27 cellular contexts compared by ENCODE assay signal in genomic region chr4:2907226-2907625, GRCh38. TPM values are rescaled to one million over a fixed set of nuclear protein-coding genes. Genes with fewer than 3 reads are reported as not detected.
A peak's percentile ranks its signal among the peaks of the same experiment; 100 is the strongest.
DNase-seq lines count a peak whose midpoint lies in the region; ATAC-seq and TF ChIP-seq lines count a peak whose summit lies in the region.
"Had no signal": no experiment of that assay in that cellular context is flagged by ENCODE, and none has a peak within 500 bp of the region (broad histone marks: within the 10 kb centered on the region; RNA-seq: fewer than 3 reads in every experiment).

No MANE protein-coding gene starts in this region.

- H3K4me1 Mint-ChIP-seq in activated CD4-positive, alpha-beta T cell treated with anti-CD3 and anti-CD28 coated beads, Interleukin-2, amount 10 ng/mL, durations not matched to agents 24 days and 14 days = peaks cover 21% of the 10 kb centered on the region
- peaks cover 29 to 51% (median 38%) of the 10 kb centered on the region in 3 donors for H3K4me1 Mint-ChIP-seq in CD8-positive, alpha-beta memory T cell
- H3K4me1 Mint-ChIP-seq in activated T-helper 17 cell treated with anti-CD3 and anti-CD28 coated beads, Interleukin-2, amount 50 U/mL, for 72 hours = peaks cover 11% of the 10 kb centered on the region
- H3K4me1 Mint-ChIP-seq in progenitor cell of endocrine pancreas (ENCODE audit: low read depth) = peaks cover 46% of the 10 kb centered on the region
- H3K4me1 Mint-ChIP-seq: H9 had no signal

- no peak overlapping the region for H3K4me3 ChIP-seq in CD8-positive, alpha-beta memory T cell (ENCODE audit: low read length)
- H3K4me3 ChIP-seq: body of pancreas, gastroesophageal sphincter, hepatocyte, lung, SJCRH30, suprapubic skin, upper lobe of left lung had no signal

- CTCF ChIA-PET in CD8-positive, alpha-beta memory T cell (lab: Charles Lee) = no interaction called here

- peaks cover 58% of the 10 kb centered on the region for H3K36me3 Mint-ChIP-seq in activated CD4-positive, alpha-beta T cell treated with anti-CD3 and anti-CD28 coated beads, Interleukin-2, amount 10 ng/mL, durations not matched to agents 24 days and 14 days (ENCODE audit: low read depth)
- H3K36me3 Mint-ChIP-seq in CD8-positive, alpha-beta memory T cell = peaks cover 10 to 88% (median 18%) of the 10 kb centered on the region in 3 donors
- peaks cover 96% of the 10 kb centered on the region for H3K36me3 Mint-ChIP-seq in activated T-helper 17 cell treated with anti-CD3 and anti-CD28 coated beads, Interleukin-2, amount 50 U/mL, for 72 hours (ENCODE audit: low read depth)
- peaks cover 30% of the 10 kb centered on the region for H3K36me3 Mint-ChIP-seq in progenitor cell of endocrine pancreas (ENCODE audit: insufficient read depth)

- peaks cover 54% of the 10 kb centered on the region for H3K36me3 ChIP-seq in CD8-positive, alpha-beta memory T cell (ENCODE audit: insufficient read depth, low read length)

- peak overlapping the region; percentile 58 for H3K27ac Mint-ChIP-seq in activated CD4-positive, alpha-beta T cell treated with anti-CD3 and anti-CD28 coated beads, Interleukin-2, amount 10 ng/mL, durations not matched to agents 24 days and 14 days
- peak overlapping the region in 7 of 8 donors; percentile 65 to 98 (median 81) for H3K27ac Mint-ChIP-seq in CD8-positive, alpha-beta memory T cell
- peak overlapping the region; percentile 50 for H3K27ac Mint-ChIP-seq in activated T-helper 17 cell treated with anti-CD3 and anti-CD28 coated beads, Interleukin-2, amount 50 U/mL, for 72 hours
- H3K27ac Mint-ChIP-seq in progenitor cell of endocrine pancreas = peak overlapping the region; percentile 96
- H3K27ac Mint-ChIP-seq: activated CD4-positive, alpha-beta memory T cell treated with anti-CD3 and anti-CD28 coated beads for 36 hours; H9; stimulated activated memory B cell treated with anti-CD40 and anti-IgM and Interleukin-4, amounts not matched to agents 10 μg/mL and 1 μg/mL and 100 μg/mL, for 72 hours had no signal

- no peaks in the 10 kb centered on the region for H3K9me3 ChIP-seq in CD8-positive, alpha-beta memory T cell (ENCODE audit: low read length)
- H3K9me3 ChIP-seq: body of pancreas, gastroesophageal sphincter, SJCRH30, suprapubic skin, upper lobe of left lung had no signal

- H3K4me3 Mint-ChIP-seq in activated CD4-positive, alpha-beta T cell treated with anti-CD3 and anti-CD28 coated beads, Interleukin-2, amount 10 ng/mL, durations not matched to agents 24 days and 14 days = no peak overlapping the region
- H3K4me3 Mint-ChIP-seq in CD8-positive, alpha-beta memory T cell = peak overlapping the region in 6 of 7 donors; percentile 23 to 57 (median 46)
- H3K4me3 Mint-ChIP-seq in activated T-helper 17 cell treated with anti-CD3 and anti-CD28 coated beads, Interleukin-2, amount 50 U/mL, for 72 hours = no peak overlapping the region
- peak overlapping the region; percentile 55 for H3K4me3 Mint-ChIP-seq in progenitor cell of endocrine pancreas (ENCODE audit: low read depth)
- H3K4me3 Mint-ChIP-seq: activated CD4-positive, alpha-beta memory T cell treated with anti-CD3 and anti-CD28 coated beads for 36 hours; H9; natural killer cell treated with Interleukin-12 subunit alpha and Interleukin-12 subunit beta and Interleukin-15 and Interleukin-18, amount 100 ng/mL, for 72 hours; stimulated activated memory B cell treated with anti-CD40 and anti-IgM and Interleukin-4, amounts not matched to agents 10 μg/mL and 1 μg/mL and 100 μg/mL, for 72 hours had no signal

- intact Hi-C loops in activated CD4-positive, alpha-beta T cell treated with anti-CD3 and anti-CD28 coated beads, Interleukin-2, amount 10 ng/mL, durations not matched to agents 24 days and 14 days (cut with micrococcal nuclease) = no loop called here

- TF ChIP-seq CTCF in progenitor cell of endocrine pancreas (IDR thresholded peaks at IDR 0.05; ENCODE audit: unreplicated experiment) (no peak), omental fat pad (IDR thresholded peaks at IDR 0.05) (no peak)

- DNase-seq in activated CD4-positive, alpha-beta T cell treated with anti-CD3 and anti-CD28 coated beads, Interleukin-2, amount 10 ng/mL, durations not matched to agents 24 days and 14 days = no peak
- no peak for DNase-seq in activated CD4-positive, alpha-beta T cell treated with anti-CD3 and anti-CD28 coated beads, Interleukin-2, amount 50 U/mL, for 48 hours
- DNase-seq in CD8-positive, alpha-beta memory T cell = no peak
- DNase-seq in progenitor cell of endocrine pancreas (ENCODE audit: low spot score, unreplicated experiment) = no peak
- no peak for DNase-seq in omental fat pad (ENCODE audit: low spot score)
- no peak for DNase-seq in superior temporal gyrus (ENCODE audit: extremely low spot score)
- DNase-seq: activated CD4-positive, alpha-beta memory T cell treated with anti-CD3 and anti-CD28 coated beads for 36 hours; activated gamma-delta T cell; AML-193; H9; left cardiac atrium; NCI-H446; NCI-H82; occipital lobe; RPMI8226; SJCRH30; SW 1271 had no signal

- ATAC-seq in activated T-helper 17 cell treated with anti-CD3 and anti-CD28 coated beads, Interleukin-2, amount 50 U/mL, for 72 hours (replicated peaks) = peak; percentile 19
- ATAC-seq in omental fat pad (ENCODE audit: low FRiP score) (no peak), GM21423 (IDR thresholded peaks at IDR 0.05; ENCODE audit: unreplicated experiment) (no peak)
- ATAC-seq: gastroesophageal sphincter; left cardiac atrium; stimulated activated memory B cell treated with anti-CD40 and anti-IgM and Interleukin-4, amounts not matched to agents 10 μg/mL and 1 μg/mL and 100 μg/mL, for 72 hours had no signal

- H3K27me3 Mint-ChIP-seq in activated CD4-positive, alpha-beta T cell treated with anti-CD3 and anti-CD28 coated beads, Interleukin-2, amount 10 ng/mL, durations not matched to agents 24 days and 14 days = no peaks in the 10 kb centered on the region
- H3K27me3 Mint-ChIP-seq in CD8-positive, alpha-beta memory T cell = peaks cover 0 to 2% of the 10 kb centered on the region in 2 donors
- H3K27me3 Mint-ChIP-seq in activated T-helper 17 cell treated with anti-CD3 and anti-CD28 coated beads, Interleukin-2, amount 50 U/mL, for 72 hours = no peaks in the 10 kb centered on the region
- no peaks in the 10 kb centered on the region for H3K27me3 Mint-ChIP-seq in progenitor cell of endocrine pancreas
- H3K27me3 Mint-ChIP-seq: activated CD4-positive, alpha-beta memory T cell treated with anti-CD3 and anti-CD28 coated beads for 36 hours; natural killer cell treated with Interleukin-12 subunit alpha and Interleukin-12 subunit beta and Interleukin-15 and Interleukin-18, amount 100 ng/mL, for 72 hours; stimulated activated memory B cell treated with anti-CD40 and anti-IgM and Interleukin-4, amounts not matched to agents 10 μg/mL and 1 μg/mL and 100 μg/mL, for 72 hours had no signal

- POLR2A ChIA-PET in CD8-positive, alpha-beta memory T cell (lab: Charles Lee) = no interaction called here

- peaks cover 20% of the 10 kb centered on the region for H3K4me1 ChIP-seq in CD8-positive, alpha-beta memory T cell (ENCODE audit: insufficient read depth, low read length)
- H3K4me1 ChIP-seq: gastroesophageal sphincter, SJCRH30, suprapubic skin had no signal

- no peaks in the 10 kb centered on the region for H3K9me3 Mint-ChIP-seq in activated CD4-positive, alpha-beta T cell treated with anti-CD3 and anti-CD28 coated beads, Interleukin-2, amount 10 ng/mL, durations not matched to agents 24 days and 14 days
- H3K9me3 Mint-ChIP-seq in CD8-positive, alpha-beta memory T cell = no peaks in the 10 kb centered on the region
- H3K9me3 Mint-ChIP-seq in activated T-helper 17 cell treated with anti-CD3 and anti-CD28 coated beads, Interleukin-2, amount 50 U/mL, for 72 hours = no peaks in the 10 kb centered on the region
- H3K9me3 Mint-ChIP-seq in progenitor cell of endocrine pancreas (ENCODE audit: low read depth) = no peaks in the 10 kb centered on the region
- H3K9me3 Mint-ChIP-seq: activated CD4-positive, alpha-beta memory T cell treated with anti-CD3 and anti-CD28 coated beads for 36 hours; H9; natural killer cell treated with Interleukin-12 subunit alpha and Interleukin-12 subunit beta and Interleukin-15 and Interleukin-18, amount 100 ng/mL, for 72 hours; stimulated activated memory B cell treated with anti-CD40 and anti-IgM and Interleukin-4, amounts not matched to agents 10 μg/mL and 1 μg/mL and 100 μg/mL, for 72 hours had no signal

- H3K27me3 ChIP-seq in CD8-positive, alpha-beta memory T cell (ENCODE audit: insufficient read depth, low read length, poor library complexity, severe bottlenecking) = no peaks in the 10 kb centered on the region
- H3K27me3 ChIP-seq: body of pancreas, gastroesophageal sphincter, hepatocyte, SJCRH30, suprapubic skin, upper lobe of left lung had no signal

- H3K27ac ChIP-seq in CD8-positive, alpha-beta memory T cell (ENCODE audit: low read depth, low read length) = no peak overlapping the region
- H3K27ac ChIP-seq: gastroesophageal sphincter, hepatocyte, SJCRH30, suprapubic skin, upper lobe of left lung had no signal

RNA-seq across cellular contexts. Expression of gene NOP14, which starts 56.0 kb away (rescaled TPM):
- 132 and 141 TPM in 2 replicates for total RNA-seq in activated CD4-positive, alpha-beta T cell treated with anti-CD3 and anti-CD28 coated beads, Interleukin-2, amount 10 ng/mL, durations not matched to agents 24 days and 14 days
- total RNA-seq in CD8-positive, alpha-beta memory T cell = 100 to 1,000 TPM; 156 to 165 TPM
- 26.5 TPM for polyA plus RNA-seq in CD8-positive, alpha-beta memory T cell
- total RNA-seq in activated T-helper 17 cell treated with anti-CD3 and anti-CD28 coated beads, Interleukin-2, amount 50 U/mL, for 72 hours = 10 to 100 TPM; 86.5 to 96.8 TPM
- 31.5 and 33.4 TPM in 2 replicates for total RNA-seq in progenitor cell of endocrine pancreas
- total RNA-seq in omental fat pad = 10 to 100 TPM; 20.3 to 47.6 (median 24.8) TPM

RNA-seq across cellular contexts. Expression of gene GRK4, which starts 56.1 kb away (rescaled TPM):
- 4.6 and 5.3 TPM in 2 replicates for total RNA-seq in activated CD4-positive, alpha-beta T cell treated with anti-CD3 and anti-CD28 coated beads, Interleukin-2, amount 10 ng/mL, durations not matched to agents 24 days and 14 days
- 1 to 10 TPM; 5.4 to 7.7 TPM for total RNA-seq in CD8-positive, alpha-beta memory T cell
- 2.5 TPM for polyA plus RNA-seq in CD8-positive, alpha-beta memory T cell
- 1 to 10 TPM; 3.2 to 5.7 TPM for total RNA-seq in activated T-helper 17 cell treated with anti-CD3 and anti-CD28 coated beads, Interleukin-2, amount 50 U/mL, for 72 hours
- total RNA-seq in progenitor cell of endocrine pancreas (14.9 and 16.2 TPM in 2 replicates), omental fat pad (1 to 10 TPM; 5.1 to 6.5 (median 6.1) TPM)

Comparison
In these comparisons a context has a peak if more than half of its experiments do, and no peak if none do; other contexts are left out.
1. H3K4me3 Mint-ChIP-seq: peak in CD8-positive, alpha-beta memory T cell (6 of 7) and progenitor cell of endocrine pancreas (single experiment); none in activated CD4-positive, alpha-beta T cell treated with anti-CD3 and anti-CD28 coated beads, Interleukin-2, amount 10 ng/mL, durations not matched to agents 24 days and 14 days (single experiment) and activated T-helper 17 cell treated with anti-CD3 and anti-CD28 coated beads, Interleukin-2, amount 50 U/mL, for 72 hours (single experiment).
2. Peak in every context shown above with its lines, with median percentiles within 50 percentile points of each other: H3K27ac Mint-ChIP-seq.